Comparison of ENCODE assay signal across 10 cellular contexts in genomic region chr1:99645199-99645598, GRCh38. TPM values are rescaled to one million over a fixed set of nuclear protein-coding genes. Genes with fewer than 3 reads are reported as not detected.
DNase-seq lines count a peak whose midpoint lies in the region; ATAC-seq, FAIRE-seq and TF ChIP-seq lines count a peak whose summit lies in the region.
"Had no signal": no experiment of that assay in that cellular context is flagged by ENCODE, and none has a peak within 500 bp of the region (broad histone marks: within the 10 kb centered on the region; RNA-seq: fewer than 3 reads in every experiment).

No MANE protein-coding gene starts in this region.

- no peak overlapping the region for H2BK120ac ChIP-seq in IMR-90 (ENCODE audit: low read depth, low read length)

- peak; percentile 76 for FAIRE-seq in keratinocyte (lab: Jason Lieb, UNC)

- H3K9ac ChIP-seq in IMR-90 (ENCODE audit: low read depth, low read length) (no peak overlapping the region), keratinocyte (ENCODE audit: control insufficient read depth, extremely low read depth, insufficient read depth, low read length) (peak overlapping the region; percentile 77)

- H3K56ac ChIP-seq in IMR-90 (ENCODE audit: extremely low read depth, insufficient read depth, low read length) = no peak overlapping the region

- no peak overlapping the region for H2AK9ac ChIP-seq in IMR-90 (replicated peaks; ENCODE audit: low read depth, low read length, poor library complexity)

- no peak overlapping the region for H2AFZ ChIP-seq in IMR-90 (replicated peaks; ENCODE audit: low read length, poor library complexity)
- peak overlapping the region; percentile 25 for H2AFZ ChIP-seq in keratinocyte (ENCODE audit: control insufficient read depth, low read length)

- TF ChIP-seq CTCF in IMR-90 (conservative IDR thresholded peaks at IDR 0.05; ENCODE audit: low read depth, low read length) = no peak
- TF ChIP-seq CTCF in keratinocyte (optimal IDR thresholded peaks at IDR 0.05 in 1 of 3, IDR thresholded peaks at IDR 0.05 in 1 of 3, conservative IDR thresholded peaks at IDR 0.05 in 1 of 3; ENCODE audit: extremely low read depth in 1 of 3, insufficient read depth in 2 of 3, low read length in 3 of 3) = no peak

- H4K91ac ChIP-seq in IMR-90 (ENCODE audit: insufficient read depth, low read depth, low read length) = no peak overlapping the region

- POLR2A ChIA-PET in IMR-90 (lab: Charles Lee; ENCODE audit: unreplicated experiment) = no interaction called here

- H3K4me2 ChIP-seq in IMR-90 (ENCODE audit: low read depth, low read length) (no peak overlapping the region), keratinocyte (ENCODE audit: control insufficient read depth, extremely low read depth, insufficient read depth, low read depth, low read length) (peak overlapping the region; percentile 90)

- no peaks in the 10 kb centered on the region for H3K27me3 ChIP-seq in IMR-90 (ENCODE audit: control insufficient read depth, insufficient read depth, low read length)
- no peaks in the 10 kb centered on the region for H3K27me3 ChIP-seq in keratinocyte (ENCODE audit: control insufficient read depth, extremely low read depth, insufficient read depth, low read length)

- DNase-seq in IMR-90 (peak; percentile 30), astrocyte of the hippocampus (ENCODE audit: low read depth, low spot score) (peak; percentile 75), keratinocyte (ENCODE audit: low read depth, low spot score) (no peak), stromal cell of bone marrow (ENCODE audit: low read depth) (peak; percentile 38), NCI-H1930 (lab: John Stamatoyannopoulos, UW) (no peak), NCI-H1105 treated with DMSO at 0.1 percent for 48 hours (lab: John Stamatoyannopoulos, UW) (no peak)
- DNase-seq: activated naive CD8-positive, alpha-beta T cell treated with anti-CD3 and anti-CD28 coated beads, Interleukin-2, amount 10 ng/mL, durations not matched to agents 7 days and 5 days had no signal

- 50% methylated on average over 4 of the region's 5 CpGs; no CpG with 5 or more reads in 1 of the 2 experiments for WGBS in IMR-90 (ENCODE audit: extremely low coverage in 2 of 2, insufficient read length in 1 of 2), 2 experiments

- BruUV-seq in IMR-90 (replicated peaks; lab: Mats Ljungman, UMichigan) = no TSS peak

- no peaks in the 10 kb centered on the region for H4K20me1 ChIP-seq in IMR-90 (ENCODE audit: insufficient read depth, low read length)
- H4K20me1 ChIP-seq in keratinocyte (ENCODE audit: control insufficient read depth, extremely low read depth, insufficient read depth, low read length) = no peaks in the 10 kb centered on the region

- H3K79me2 ChIP-seq in keratinocyte (ENCODE audit: control insufficient read depth, insufficient read depth, low read length) = no peaks in the 10 kb centered on the region

- no peak for TF ChIP-seq RAD21 in IMR-90 (IDR thresholded peaks at IDR 0.05; ENCODE audit: low read length)

- H2BK15ac ChIP-seq in IMR-90 (ENCODE audit: low read depth, low read length) = no peak overlapping the region

- H3K4me1 ChIP-seq in IMR-90 (ENCODE audit: control insufficient read depth, insufficient read depth, low read length) (peaks cover 12% of the 10 kb centered on the region), keratinocyte (ENCODE audit: control insufficient read depth, extremely low read depth, insufficient read depth, low read length) (peaks cover 50% of the 10 kb centered on the region)

- intact Hi-C loops in IMR-90 (cut with micrococcal nuclease) = no loop called here

- no peaks in the 10 kb centered on the region for H3K36me3 ChIP-seq in IMR-90 (ENCODE audit: control insufficient read depth, insufficient read depth, low read length)
- no peaks in the 10 kb centered on the region for H3K36me3 ChIP-seq in keratinocyte (ENCODE audit: control insufficient read depth in 2 of 2, extremely low read depth in 1 of 2, insufficient read depth in 2 of 2, low read length in 2 of 2)

- H3K4me3 ChIP-seq in IMR-90 (ENCODE audit: insufficient read depth, low read depth, low read length) (no peak overlapping the region), keratinocyte (ENCODE audit: control insufficient read depth in 2 of 3, extremely low read depth in 1 of 3, insufficient read depth in 2 of 3, low read depth in 1 of 3, low read length in 3 of 3) (peak overlapping the region in 2 of 3 experiments; percentile 43 to 63)

- no peak overlapping the region for H3K4ac ChIP-seq in IMR-90 (ENCODE audit: low read depth, low read length)

- no peak overlapping the region for H2BK20ac ChIP-seq in IMR-90 (ENCODE audit: low read depth, low read length)

- H3K27ac ChIP-seq in IMR-90 (ENCODE audit: insufficient read depth, low read length) (no peak overlapping the region), keratinocyte (ENCODE audit: control insufficient read depth, insufficient read depth, low read length) (peak overlapping the region; percentile 89)

- CTCF ChIA-PET in IMR-90 (lab: Yijun Ruan, JAX) = interaction anchor here (1.2 to 1.4 kb wide), 2 partner anchors 41 to 118 kb away, joined by 3 read pairs; no protein-coding TSS in a partner anchor

- no peak overlapping the region for H4K5ac ChIP-seq in IMR-90 (ENCODE audit: low read depth, low read length)

- no peak for ATAC-seq in IMR-90 (ENCODE audit: low read depth)
- ATAC-seq in GM21528 (IDR thresholded peaks at IDR 0.05; ENCODE audit: low FRiP score, unreplicated experiment) = no peak
- no peak for ATAC-seq in GM18505 (IDR thresholded peaks at IDR 0.05; ENCODE audit: unreplicated experiment)

- no peak overlapping the region for H3K18ac ChIP-seq in IMR-90 (ENCODE audit: low read depth, low read length)

- H3K9me1 ChIP-seq in IMR-90 (ENCODE audit: insufficient read depth, low read length) (peaks cover 4% of the 10 kb centered on the region; the same call in 1 of the 2 replicates), keratinocyte (ENCODE audit: control insufficient read depth, extremely low read depth, insufficient read depth, low read length) (no peaks in the 10 kb centered on the region)

- H2BK5ac ChIP-seq in IMR-90 (ENCODE audit: low read depth, low read length, poor library complexity, severe bottlenecking) = no peak overlapping the region

- H3K14ac ChIP-seq in IMR-90 (replicated peaks; ENCODE audit: low read depth, low read length) = no peak overlapping the region

- H3K79me1 ChIP-seq in IMR-90 (ENCODE audit: low read depth in 1 of 2, low read length in 2 of 2) = no peaks in the 10 kb centered on the region

- no peak for TF ChIP-seq POLR2A in IMR-90 (IDR thresholded peaks at IDR 0.05; ENCODE audit: low read depth, low read length)
- TF ChIP-seq POLR2A in GM18505 (IDR thresholded peaks at IDR 0.05; ENCODE audit: borderline replicate concordance, extremely low read depth, insufficient read depth, insufficient read length) = no peak

- no peak overlapping the region for H4K8ac ChIP-seq in IMR-90 (ENCODE audit: low read depth in 2 of 2, low read length in 2 of 2)

- dilution Hi-C loops in IMR-90 (cut with HindIII; ENCODE audit: low sequenced_read_pairs, unreplicated experiment) (no loop called here), keratinocyte (cut with MboI; ENCODE audit: extremely low pct_ligation_motif_present, low sequenced_read_pairs) (no loop called here)

- in situ Hi-C loops in IMR-90 (cut with MboI; ENCODE audit: low sequenced_read_pairs) = no loop called here

- H3K9me3 ChIP-seq in IMR-90 (ENCODE audit: control insufficient read depth, insufficient read depth, low read length) (no peaks in the 10 kb centered on the region), keratinocyte (ENCODE audit: control insufficient read depth, low read depth, low read length) (no peaks in the 10 kb centered on the region)

- H2AK5ac ChIP-seq in IMR-90 (ENCODE audit: low read depth, low read length) = no peak overlapping the region

- no peak overlapping the region for H3K23ac ChIP-seq in IMR-90 (ENCODE audit: low read depth, low read length)

TF ChIP-seq in IMR-90, 13 proteins besides CTCF, POLR2A, EP300 and RAD21:
- TF ChIP-seq MAFK (IDR thresholded peaks at IDR 0.05; ENCODE audit: low read depth, low read length) (no peak), NFE2L2 (IDR thresholded peaks at IDR 0.05; ENCODE audit: low read depth, low read length) (no peak), MXI1 (IDR thresholded peaks at IDR 0.05; ENCODE audit: borderline replicate concordance, low read depth, low read length) (no peak), BHLHE40 (IDR thresholded peaks at IDR 0.05; ENCODE audit: low read depth, low read length) (no peak), CEBPB (IDR thresholded peaks at IDR 0.05; ENCODE audit: low read depth, low read length) (peak; percentile 94), CHD1 (IDR thresholded peaks at IDR 0.05; ENCODE audit: low read depth, low read length) (no peak)

RNA-seq across cellular contexts. Expression of gene PALMD, which starts 0.7 kb away (rescaled TPM):
- 0.72 and 1.1 TPM in 2 replicates for total RNA-seq in IMR-90 (2012; rRNA removed)
- polyA plus RNA-seq in IMR-90 (2012; rRNA removed) = 0.34 and 0.51 TPM in 2 replicates
- 0.08 and 0.11 TPM in 2 replicates for polyA plus RNA-seq in IMR-90 (2012; cell fraction: cytosol; rRNA removed)
- polyA plus RNA-seq in IMR-90 (2012; cell fraction: nucleus; rRNA removed; ENCODE audit: low replicate concordance) = 0.14 and 1.2 TPM in 2 replicates
- 3.5 to 6.8 TPM (median 5.8 TPM) in 3 replicates for polyA plus RNA-seq in keratinocyte
- 26.0 TPM for polyA plus RNA-seq in keratinocyte (2011; ENCODE audit: low read depth)
- polyA plus RNA-seq in keratinocyte (2011; cell fraction: cytosol; rRNA removed) = 5.0 and 6.8 TPM in 2 replicates
- polyA plus RNA-seq in keratinocyte (2011; cell fraction: nucleus; rRNA removed) = 11.8 and 13.4 TPM in 2 replicates
- polyA plus RNA-seq in keratinocyte (2012; ENCODE audit: low replicate concordance) = 4.9 and 9.7 TPM in 2 replicates
- 0.79 to 5.3 TPM (median 3.1 TPM) in 3 replicates for polyA minus RNA-seq in keratinocyte
- 1.9 TPM for polyA minus RNA-seq in keratinocyte (2011; cell fraction: cytosol; rRNA and poly(A)+ RNA removed)
- 3.7 and 10.2 TPM in 2 replicates for polyA minus RNA-seq in keratinocyte (2011; cell fraction: nucleus; rRNA and poly(A)+ RNA removed)
- total RNA-seq: activated naive CD8-positive, alpha-beta T cell treated with anti-CD3 and anti-CD28 coated beads, Interleukin-2, amount 10 ng/mL, durations not matched to agents 7 days and 5 days; T-helper 1 cell treated with Interleukin-12 subunit alpha and Interleukin-12 subunit beta and Interleukin-4 antibody, amounts not matched to agents 30 ng/mL and 1 ng/mL, for 36 hours had no signal

Comparison
In these comparisons a context has a peak if more than half of its experiments do, and no peak if none do; other contexts are left out.
1. DNase-seq: peak in IMR-90 (single experiment), astrocyte of the hippocampus (single experiment) and stromal cell of bone marrow (single experiment); none in keratinocyte (single experiment), NCI-H1930 (0 of 2) and NCI-H1105 treated with DMSO at 0.1 percent for 48 hours (single experiment).